Comparison of ENCODE assay signal across 17 cellular contexts in the genomic region with DNA sequence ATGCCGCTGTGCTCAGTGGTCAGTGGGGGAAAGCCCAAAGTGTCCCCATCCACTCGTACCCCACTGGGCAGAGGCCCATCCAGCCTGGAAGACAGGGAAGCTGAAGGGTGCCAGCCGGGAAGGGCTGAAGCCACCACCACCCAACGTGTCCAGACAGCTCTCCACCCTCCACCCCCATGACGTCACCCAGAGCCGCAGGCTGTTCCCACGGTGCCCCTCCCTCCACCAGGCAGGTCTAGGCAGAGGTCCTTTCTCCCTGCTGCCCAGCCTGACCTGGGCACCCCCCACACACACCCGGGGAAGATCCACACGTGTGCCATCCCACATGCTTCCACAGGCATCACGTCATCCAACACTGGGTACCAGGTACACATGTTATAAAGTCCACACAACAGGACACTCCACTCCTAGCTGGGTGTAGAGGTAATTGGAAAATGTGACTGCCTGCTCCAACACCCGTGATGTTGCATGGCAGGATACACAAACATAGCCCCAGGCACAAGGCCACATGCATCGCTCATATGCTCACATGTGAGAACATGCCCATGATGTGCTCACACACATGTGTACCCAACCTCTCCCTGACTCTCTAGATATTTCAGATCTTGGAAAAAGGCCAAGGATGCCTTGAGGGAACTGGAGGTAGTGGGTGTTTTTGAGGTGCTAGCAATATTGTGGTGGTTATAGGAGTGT. TPM values are rescaled to one million over a fixed set of nuclear protein-coding genes. Genes with fewer than 3 reads are reported as not detected.
A peak's percentile ranks its signal among the peaks of the same experiment; 100 is the strongest.
DNase-seq lines count a peak whose midpoint lies in the region; ATAC-seq, FAIRE-seq and TF ChIP-seq lines count a peak whose summit lies in the region.
"Had no signal": no experiment of that assay in that cellular context is flagged by ENCODE, and none has a peak within 500 bp of the region (broad histone marks: within the 10 kb centered on the region; RNA-seq: fewer than 3 reads in every experiment).

No MANE protein-coding gene starts in this region.

- WGBS in prostate gland = 46% methylated on average over 12 of the region's 12 CpGs

- H3K4me3 ChIP-seq in astrocyte (ENCODE audit: insufficient read depth, low read depth, low read length) = no peak overlapping the region
- H3K4me3 ChIP-seq in prostate gland = no peak overlapping the region
- H3K4me3 ChIP-seq: thoracic aorta had no signal

- H3K9ac ChIP-seq in astrocyte (ENCODE audit: low read length) = no peak overlapping the region

- no peak overlapping the region for H3K27ac ChIP-seq in astrocyte (ENCODE audit: low read depth, low read length)
- no peak overlapping the region for H3K27ac ChIP-seq in prostate gland
- H3K27ac ChIP-seq: 22Rv1, thoracic aorta had no signal

- H3K9me3 Mint-ChIP-seq in astrocyte (ENCODE audit: unreplicated experiment) = peaks cover 4% of the 10 kb centered on the region
- H3K9me3 Mint-ChIP-seq: activated T-helper 2 cell treated with anti-CD3 and anti-CD28 coated beads, Interferon-gamma antibody, Interleukin-2, Interleukin-4, amounts not matched to agents 10 μg/mL and 5 μg/mL and 100 μg/mL, durations not matched to agents 14 hours and 24 hours and 36 hours; CD8-positive, alpha-beta memory T cell; effector memory CD8-positive, alpha-beta T cell; natural killer cell treated with Interleukin-12 subunit alpha and Interleukin-12 subunit beta and Interleukin-15 and Interleukin-18, amount 100 ng/mL, for 72 hours had no signal

- no peak for TF ChIP-seq POLR2A in prostate gland (IDR thresholded peaks at IDR 0.05)

- H3K4me2 ChIP-seq in astrocyte (ENCODE audit: low read length) = no peak overlapping the region

- no peaks in the 10 kb centered on the region for H4K20me1 ChIP-seq in astrocyte (ENCODE audit: insufficient read depth, low read length)

- no peak for TF ChIP-seq CTCF in astrocyte (IDR thresholded peaks at IDR 0.05; ENCODE audit: insufficient read depth, low read depth, low read length)
- TF ChIP-seq CTCF in prostate gland (IDR thresholded peaks at IDR 0.05) = no peak

- H3K4me3 Mint-ChIP-seq in astrocyte (ENCODE audit: unreplicated experiment) = peak overlapping the region; percentile 54
- H3K4me3 Mint-ChIP-seq: effector memory CD8-positive, alpha-beta T cell; natural killer cell treated with Interleukin-12 subunit alpha and Interleukin-12 subunit beta and Interleukin-15 and Interleukin-18, amount 100 ng/mL, for 72 hours had no signal

- H3K9me3 ChIP-seq in astrocyte (ENCODE audit: insufficient read depth, low read depth, low read length) = no peaks in the 10 kb centered on the region
- H3K9me3 ChIP-seq in prostate gland = no peaks in the 10 kb centered on the region
- H3K9me3 ChIP-seq: thoracic aorta had no signal

- H3K27me3 ChIP-seq in astrocyte (ENCODE audit: insufficient read depth, low read length) (no peaks in the 10 kb centered on the region), prostate gland (replicated peaks; ENCODE audit: insufficient read depth) (no peaks in the 10 kb centered on the region)

- H3K4me1 Mint-ChIP-seq in astrocyte (ENCODE audit: low read depth, unreplicated experiment) = peaks cover 20% of the 10 kb centered on the region
- H3K4me1 Mint-ChIP-seq: brain had no signal

- H2AFZ ChIP-seq in astrocyte (ENCODE audit: low read depth, low read length) = no peak overlapping the region

- H3K79me2 ChIP-seq in astrocyte (ENCODE audit: insufficient read depth, low read length) = no peaks in the 10 kb centered on the region

- DNase-seq in DMS 273 (lab: John Stamatoyannopoulos, UW; ENCODE audit: unreplicated experiment) (peak; percentile 68), DMS 273 treated with DMSO at 0.1 percent for 48 hours (lab: John Stamatoyannopoulos, UW) (no peak), astrocyte (ENCODE audit: low read depth) (no peak), prostate gland (ENCODE audit: low spot score) (peak; percentile 66), HuH-7 (ENCODE audit: low spot score) (no peak)
- DNase-seq: activated CD4-positive, alpha-beta T cell treated with anti-CD3 and anti-CD28 coated beads for 48 hours; CD8-positive, alpha-beta memory T cell; effector memory CD8-positive, alpha-beta T cell; left cardiac atrium; NCI-H187 had no signal

- peaks cover 7% of the 10 kb centered on the region for H3K36me3 Mint-ChIP-seq in astrocyte (ENCODE audit: low read depth, unreplicated experiment)
- H3K36me3 Mint-ChIP-seq: brain; CD8-positive, alpha-beta memory T cell; natural killer cell treated with Interleukin-12 subunit alpha and Interleukin-12 subunit beta and Interleukin-15 and Interleukin-18, amount 100 ng/mL, for 72 hours had no signal

- no peak for FAIRE-seq in astrocyte (lab: Jason Lieb, UNC)

- H3K4me1 ChIP-seq in astrocyte (ENCODE audit: insufficient read depth, low read length) (no peaks in the 10 kb centered on the region), prostate gland (replicated peaks) (no peaks in the 10 kb centered on the region)

- H3K27me3 Mint-ChIP-seq in astrocyte (ENCODE audit: low read depth, unreplicated experiment) = no peaks in the 10 kb centered on the region
- H3K27me3 Mint-ChIP-seq: effector memory CD8-positive, alpha-beta T cell; natural killer cell treated with Interleukin-12 subunit alpha and Interleukin-12 subunit beta and Interleukin-15 and Interleukin-18, amount 100 ng/mL, for 72 hours had no signal

- ATAC-seq in GM21825 (IDR thresholded peaks at IDR 0.05; ENCODE audit: unreplicated experiment) = no peak
- ATAC-seq: effector memory CD8-positive, alpha-beta T cell; left cardiac atrium; natural killer cell treated with Interleukin-12 subunit alpha and Interleukin-12 subunit beta and Interleukin-15 and Interleukin-18, amount 100 ng/mL, for 72 hours had no signal

- H3K36me3 ChIP-seq in astrocyte (ENCODE audit: insufficient read depth, low read length) (no peaks in the 10 kb centered on the region), prostate gland (no peaks in the 10 kb centered on the region)
- H3K36me3 ChIP-seq: thoracic aorta had no signal

- H3K27ac Mint-ChIP-seq in astrocyte (ENCODE audit: unreplicated experiment) = peak overlapping the region; percentile 19
- H3K27ac Mint-ChIP-seq: activated T-helper 2 cell treated with anti-CD3 and anti-CD28 coated beads, Interferon-gamma antibody, Interleukin-2, Interleukin-4, amounts not matched to agents 10 μg/mL and 5 μg/mL and 100 μg/mL, durations not matched to agents 14 hours and 24 hours and 36 hours had no signal

- intact Hi-C loops in prostate gland (cut with DNase I) = no loop called here

RNA-seq across cellular contexts. Expression of a gene that starts 5.1 kb away (rescaled TPM):
- 0.19 and 0.25 TPM in 2 replicates for total RNA-seq in astrocyte
- 1 to 10 TPM; 3.2 to 5.3 TPM for total RNA-seq in prostate gland
- total RNA-seq: glomerular endothelial cell had no signal

RNA-seq across cellular contexts. Expression of a gene that starts 14.5 kb away (rescaled TPM):
- total RNA-seq in astrocyte (1.6 and 1.9 TPM in 2 replicates), prostate gland (10 to 100 TPM in 1 of 2 donors, 1 to 10 TPM in 1; 9.6 to 18.6 TPM)
- total RNA-seq: activated T-helper 2 cell treated with anti-CD3 and anti-CD28 coated beads, Interferon-gamma antibody, Interleukin-2, Interleukin-4, amounts not matched to agents 10 μg/mL and 5 μg/mL and 100 μg/mL, durations not matched to agents 14 hours and 24 hours and 36 hours; natural killer cell treated with Interleukin-12 subunit alpha and Interleukin-12 subunit beta and Interleukin-15 and Interleukin-18, amount 100 ng/mL, for 72 hours had no signal

RNA-seq across cellular contexts. Expression of a gene that starts 23.3 kb away (rescaled TPM):
- total RNA-seq in astrocyte = 1.5 and 1.8 TPM in 2 replicates
- total RNA-seq in prostate gland = 10 to 100 TPM; 24.8 to 33.3 TPM
- total RNA-seq: activated T-helper 2 cell treated with anti-CD3 and anti-CD28 coated beads, Interferon-gamma antibody, Interleukin-2, Interleukin-4, amounts not matched to agents 10 μg/mL and 5 μg/mL and 100 μg/mL, durations not matched to agents 14 hours and 24 hours and 36 hours had no signal

RNA-seq across cellular contexts. Expression of a gene that starts 29.0 kb away (rescaled TPM):
- total RNA-seq in astrocyte (61.3 and 70.1 TPM in 2 replicates), prostate gland (10 to 100 TPM; 46.3 to 65.8 TPM)

RNA-seq across cellular contexts. Expression of a gene that starts 36.1 kb away (rescaled TPM):
- total RNA-seq in astrocyte (9.5 TPM in 2 replicates), prostate gland (100 to 1,000 TPM; 137 to 648 TPM)

Comparison
In these comparisons a context has a peak if more than half of its experiments do, and no peak if none do; other contexts are left out.
1. DNase-seq: peak in DMS 273 (single experiment) and prostate gland (single experiment); none in DMS 273 treated with DMSO at 0.1 percent for 48 hours (single experiment), astrocyte (single experiment) and HuH-7 (single experiment).